ENCODE assay signal across 23 cellular contexts in genomic region chr12:52614381-52615207, GRCh38. TPM values are rescaled to one million over a fixed set of nuclear protein-coding genes. Genes with fewer than 3 reads are reported as not detected.
A peak's percentile ranks its signal among the peaks of the same experiment; 100 is the strongest.
DNase-seq lines count a peak whose midpoint lies in the region; ATAC-seq, FAIRE-seq and TF ChIP-seq lines count a peak whose summit lies in the region.
"Had no signal": no experiment of that assay in that cellular context is flagged by ENCODE, and none has a peak within 500 bp of the region (broad histone marks: within the 10 kb centered on the region; RNA-seq: fewer than 3 reads in every experiment).

No MANE protein-coding gene starts in this region.

- H3K4me3 ChIP-seq in right atrium auricular region (no peak overlapping the region), epithelial cell of esophagus (ENCODE audit: low read length) (no peak overlapping the region), upper lobe of right lung (no peak overlapping the region), kidney (ENCODE audit: low read length in 2 of 2) (no peak overlapping the region)
- H3K4me3 ChIP-seq: coronary artery had no signal

- intact Hi-C loops in Right ventricle myocardium inferior (cut with DNase I) (no loop called here), upper lobe of right lung (cut with DNase I) (no loop called here), kidney (cut with DNase I) (no loop called here)
- intact Hi-C loops in activated CD8-positive, alpha-beta T cell treated with anti-CD3 and anti-CD28 coated beads for 36 hours (cut with micrococcal nuclease): no loop called here

- no peak overlapping the region for H3K27ac ChIP-seq in right atrium auricular region
- H3K27ac ChIP-seq in upper lobe of right lung: no peak overlapping the region
- H3K27ac ChIP-seq in kidney (ENCODE audit: low read depth in 2 of 2, low read length in 2 of 2): no peak overlapping the region
- H3K27ac ChIP-seq: coronary artery, parathyroid adenoma had no signal

- H3K9me3 ChIP-seq in right atrium auricular region: no peaks in the 10 kb centered on the region
- no peaks in the 10 kb centered on the region for H3K9me3 ChIP-seq in upper lobe of right lung
- no peaks in the 10 kb centered on the region for H3K9me3 ChIP-seq in kidney (ENCODE audit: control insufficient read depth in 1 of 2, low read length in 2 of 2)

- DNase-seq in right atrium auricular region (ENCODE audit: low spot score) (peak; percentile 47), Right ventricle myocardium inferior (ENCODE audit: missing footprints) (no peak), epithelial cell of esophagus (ENCODE audit: low read depth) (peak; percentile 7), upper lobe of right lung (peak; percentile 35), kidney (no peak)
- no peak for DNase-seq in activated CD8-positive, alpha-beta T cell treated with anti-CD3 and anti-CD28 coated beads for 36 hours
- DNase-seq: activated CD4-positive, alpha-beta T cell treated with anti-CD3 and anti-CD28 coated beads, Interleukin-2, amount 50 U/mL, for 1 hour; activated T-cell treated with anti-CD3 and anti-CD28 coated beads, Interleukin-2, amount 50 U/mL, for 4 hours; DMS79 treated with DMSO at 0.1 percent for 48 hours; NCI-H1436 treated with DMSO at 0.1 percent for 48 hours; NCI-H2171; NCI-H526; nephron progenitor cell had no signal

- peaks cover 0 to 5% of the 10 kb centered on the region in 2 donors for H3K27me3 ChIP-seq in right atrium auricular region
- H3K27me3 ChIP-seq in upper lobe of right lung: peaks cover 15% of the 10 kb centered on the region

- FAIRE-seq in kidney (lab: Jason Lieb, UNC): no peak
- FAIRE-seq: endometrium had no signal

- POLR2A ChIA-PET in activated CD8-positive, alpha-beta T cell treated with anti-CD3 and anti-CD28 coated beads for 36 hours (lab: Charles Lee): no interaction called here

- H3K4me3 Mint-ChIP-seq in activated CD8-positive, alpha-beta T cell treated with anti-CD3 and anti-CD28 coated beads for 36 hours: no peak overlapping the region
- H3K4me3 Mint-ChIP-seq: activated T-cell treated with anti-CD3 and anti-CD28 coated beads, Interleukin-2, amount 50 U/mL, for 4 hours; nephron progenitor cell; T-helper 1 cell treated with Interleukin-12 subunit alpha and Interleukin-12 subunit beta and Interleukin-4 antibody, amounts not matched to agents 30 μg/mL and 1 μg/mL, for 36 hours had no signal

- H3K4me1 Mint-ChIP-seq in activated CD8-positive, alpha-beta T cell treated with anti-CD3 and anti-CD28 coated beads for 36 hours (ENCODE audit: low read depth): peaks cover 72% of the 10 kb centered on the region
- H3K4me1 Mint-ChIP-seq: nephron progenitor cell had no signal

- no peak overlapping the region for H3K9ac ChIP-seq in kidney (ENCODE audit: low read length in 2 of 2)
- H3K9ac ChIP-seq: parathyroid adenoma had no signal

- H3K27me3 Mint-ChIP-seq in activated CD8-positive, alpha-beta T cell treated with anti-CD3 and anti-CD28 coated beads for 36 hours: no peaks in the 10 kb centered on the region

- H3K36me3 Mint-ChIP-seq in activated CD8-positive, alpha-beta T cell treated with anti-CD3 and anti-CD28 coated beads for 36 hours (ENCODE audit: low read depth): no peaks in the 10 kb centered on the region

- H3K9me3 Mint-ChIP-seq in activated CD8-positive, alpha-beta T cell treated with anti-CD3 and anti-CD28 coated beads for 36 hours: no peaks in the 10 kb centered on the region
- H3K9me3 Mint-ChIP-seq: activated T-cell treated with anti-CD3 and anti-CD28 coated beads, Interleukin-2, amount 50 U/mL, for 4 hours; nephron progenitor cell; T-helper 1 cell treated with Interleukin-12 subunit alpha and Interleukin-12 subunit beta and Interleukin-4 antibody, amounts not matched to agents 30 μg/mL and 1 μg/mL, for 36 hours had no signal

- ATAC-seq in Right ventricle myocardium inferior (no peak), upper lobe of right lung (no peak), GM18861 (IDR thresholded peaks at IDR 0.05; ENCODE audit: unreplicated experiment) (no peak), HG02981 (IDR thresholded peaks at IDR 0.05; ENCODE audit: unreplicated experiment) (no peak)
- ATAC-seq in activated CD8-positive, alpha-beta T cell treated with anti-CD3 and anti-CD28 coated beads for 36 hours: peak; percentile 3

- CTCF ChIA-PET in activated CD8-positive, alpha-beta T cell treated with anti-CD3 and anti-CD28 coated beads for 36 hours (lab: Charles Lee): no interaction called here

- H3K36me3 ChIP-seq in right atrium auricular region (no peaks in the 10 kb centered on the region), upper lobe of right lung (no peaks in the 10 kb centered on the region), kidney (ENCODE audit: control insufficient read depth in 1 of 2, insufficient read depth in 2 of 2, low read length in 2 of 2) (no peaks in the 10 kb centered on the region)

- peak overlapping the region; percentile 44 for H3K27ac Mint-ChIP-seq in activated CD8-positive, alpha-beta T cell treated with anti-CD3 and anti-CD28 coated beads for 36 hours

- H3K4me1 ChIP-seq in right atrium auricular region: no peaks in the 10 kb centered on the region
- no peaks in the 10 kb centered on the region for H3K4me1 ChIP-seq in upper lobe of right lung
- no peaks in the 10 kb centered on the region for H3K4me1 ChIP-seq in kidney (ENCODE audit: control insufficient read depth in 1 of 2, insufficient read depth in 1 of 2, low read depth in 1 of 2, low read length in 2 of 2)
- H3K4me1 ChIP-seq: parathyroid adenoma had no signal

- TF ChIP-seq CTCF in right atrium auricular region (IDR thresholded peaks at IDR 0.05) (no peak), epithelial cell of esophagus (IDR thresholded peaks at IDR 0.05; ENCODE audit: insufficient read depth, low read depth, low read length, missing control alignments) (no peak), upper lobe of right lung (IDR thresholded peaks at IDR 0.05) (no peak), kidney (IDR thresholded peaks at IDR 0.05; ENCODE audit: borderline replicate concordance, extremely low read depth, insufficient read depth) (no peak)
- no peak for TF ChIP-seq CTCF in activated CD8-positive, alpha-beta T cell treated with anti-CD3 and anti-CD28 coated beads for 36 hours (IDR thresholded peaks at IDR 0.05)

RNA-seq across cellular contexts. Expression of gene KRT73, which starts 3.8 kb away (rescaled TPM):
- total RNA-seq in right atrium auricular region (not detected), Right ventricle myocardium inferior (not detected), upper lobe of right lung (0.52 TPM), kidney (not detected)
- under 1 TPM in 1 of 2 experiments, not detected in 1; 0.20 TPM for total RNA-seq in activated CD8-positive, alpha-beta T cell treated with anti-CD3 and anti-CD28 coated beads for 36 hours
- not detected for polyA plus RNA-seq in kidney (ENCODE audit: insufficient read depth, low read depth, low replicate concordance)
- total RNA-seq: HT-29, SK-MEL-5, temporal lobe had no signal

RNA-seq across cellular contexts. Expression of gene KRT72, which starts 13.3 kb away (rescaled TPM):
- total RNA-seq in right atrium auricular region (not detected), Right ventricle myocardium inferior (not detected), upper lobe of right lung (not detected), kidney (not detected)
- under 1 TPM; 0.16 to 0.32 TPM for total RNA-seq in activated CD8-positive, alpha-beta T cell treated with anti-CD3 and anti-CD28 coated beads for 36 hours
- polyA plus RNA-seq in kidney (ENCODE audit: insufficient read depth, low read depth, low replicate concordance): not detected
- total RNA-seq: HT-29, SK-MEL-5, temporal lobe had no signal

RNA-seq across cellular contexts. Expression of gene KRT2, which starts 37.4 kb away (rescaled TPM):
- total RNA-seq in right atrium auricular region (not detected), Right ventricle myocardium inferior (not detected), upper lobe of right lung (not detected), kidney (not detected)
- total RNA-seq in activated CD8-positive, alpha-beta T cell treated with anti-CD3 and anti-CD28 coated beads for 36 hours: not detected
- not detected for polyA plus RNA-seq in kidney (ENCODE audit: insufficient read depth, low read depth, low replicate concordance)
- total RNA-seq: activated T-cell treated with anti-CD3 and anti-CD28 coated beads, Interleukin-2, amount 50 U/mL, for 4 hours; HT-29; SK-MEL-5; temporal lobe had no signal
- polyA plus RNA-seq: adipose tissue had no signal

RNA-seq across cellular contexts. Expression of gene KRT74, which starts 41.0 kb away (rescaled TPM):
- 1 to 10 TPM in 1 of 2 donors, not detected in 1; 2.9 TPM for total RNA-seq in right atrium auricular region
- not detected for total RNA-seq in Right ventricle myocardium inferior
- total RNA-seq in activated CD8-positive, alpha-beta T cell treated with anti-CD3 and anti-CD28 coated beads for 36 hours: not detected
- not detected for total RNA-seq in upper lobe of right lung
- total RNA-seq in kidney: not detected
- not detected for polyA plus RNA-seq in kidney (ENCODE audit: insufficient read depth, low read depth, low replicate concordance)
- total RNA-seq: activated T-cell treated with anti-CD3 and anti-CD28 coated beads, Interleukin-2, amount 50 U/mL, for 4 hours; HT-29; SK-MEL-5; temporal lobe had no signal
- polyA plus RNA-seq: adipose tissue had no signal

Comparison
In these comparisons a context has a peak if more than half of its experiments do, and no peak if none do; other contexts are left out.
1. DNase-seq: peak in right atrium auricular region (single experiment), epithelial cell of esophagus (single experiment) and upper lobe of right lung (single experiment); none in Right ventricle myocardium inferior (single experiment), activated CD8-positive, alpha-beta T cell treated with anti-CD3 and anti-CD28 coated beads for 36 hours (single experiment) and kidney (single experiment).